In genomic region chr6:10529231-10529801, GRCh38 we compare ENCODE assay signal across 11 cellular contexts. TPM values are rescaled to one million over a fixed set of nuclear protein-coding genes. Genes with fewer than 3 reads are reported as not detected.
DNase-seq lines count a peak whose midpoint lies in the region; ATAC-seq and TF ChIP-seq lines count a peak whose summit lies in the region.
"Had no signal": no experiment of that assay in that cellular context is flagged by ENCODE, and none has a peak within 500 bp of the region (broad histone marks: within the 10 kb centered on the region; RNA-seq: fewer than 3 reads in every experiment).

No MANE protein-coding gene starts in this region.

- H3K4me3 ChIP-seq in heart left ventricle (peak overlapping the region in 10 of 12 donors; percentile 19 to 59 (median 47)), mononuclear cell (ENCODE audit: low read length) (peak overlapping the region; percentile 60)

- no peak for TF ChIP-seq POLR2A in heart left ventricle (IDR thresholded peaks at IDR 0.05)

- intact Hi-C loops in heart left ventricle (cut with DNase I) (loop anchor here in 2 of 10 donors (10.0 kb wide), 2 partner anchors 55 to 85 kb away; no protein-coding TSS in a partner anchor), cardiac septum (cut with DNase I) (no loop called here)

- no peaks in the 10 kb centered on the region for H3K36me3 ChIP-seq in heart left ventricle

- H3K27ac ChIP-seq in heart left ventricle = peak overlapping the region in 11 of 12 donors; percentile 20 to 73 (median 61)

- H3K27me3 ChIP-seq in heart left ventricle = no peaks in the 10 kb centered on the region
- no peaks in the 10 kb centered on the region for H3K27me3 ChIP-seq in mononuclear cell (ENCODE audit: insufficient read depth, low read length)

- H3K4me1 ChIP-seq in heart left ventricle (peaks cover 0 to 60% (median 9%) of the 10 kb centered on the region in 12 donors), mononuclear cell (ENCODE audit: insufficient read depth, low read length) (peaks cover 65% of the 10 kb centered on the region)

- H3K9me3 ChIP-seq in heart left ventricle (no peaks in the 10 kb centered on the region), mononuclear cell (ENCODE audit: low read depth, low read length) (no peaks in the 10 kb centered on the region)

- TF ChIP-seq CTCF in heart left ventricle (IDR thresholded peaks at IDR 0.05) = no peak

- ATAC-seq in heart left ventricle = peak in 3 of 4 donors; percentile 20 to 39 (median 38)
- ATAC-seq in GM21529 (IDR thresholded peaks at IDR 0.05; ENCODE audit: unreplicated experiment) = no peak
- no peak for ATAC-seq in HG02571 (IDR thresholded peaks at IDR 0.05; ENCODE audit: unreplicated experiment)

- 54 to 65% (median 58%) methylated on average over 16 of the region's 16 CpGs for WGBS in heart left ventricle, 4 donors

- DNase-seq in heart left ventricle (no peak), cardiac septum (ENCODE audit: low spot score) (no peak), astrocyte of the hippocampus (ENCODE audit: low read depth, low spot score) (peak; percentile 81), HuH-7 (ENCODE audit: low spot score) (no peak), iPS-NIHi11 (ENCODE audit: low spot score) (no peak)
- DNase-seq: DMS 273 treated with DMSO at 0.1 percent for 48 hours; NCI-H446 treated with DMSO at 0.1 percent for 48 hours; stimulated activated naive CD4-positive, alpha-beta T cell treated with Interleukin-2 at 50 U/mL for 16 hours had no signal

RNA-seq across cellular contexts. Expression of gene GCNT2, which starts 8.2 kb away (rescaled TPM):
- 10 to 100 TPM; 29.2 to 68.8 (median 43.1) TPM for total RNA-seq in heart left ventricle
- polyA plus RNA-seq in heart left ventricle = 10 to 100 TPM; 15.1 to 16.3 TPM
- total RNA-seq in cardiac septum = 37.1 TPM
- 6.8 TPM for total RNA-seq in mononuclear cell

Comparison
In these comparisons a context has a peak if more than half of its experiments do, and no peak if none do; other contexts are left out.
1. ATAC-seq: peak in heart left ventricle (3 of 4); none in GM21529 (single experiment) and HG02571 (single experiment).